Comparison of ENCODE assay signal across 24 cellular contexts in genomic region chr7:136859798-136860197, GRCh38. TPM values are rescaled to one million over a fixed set of nuclear protein-coding genes. Genes with fewer than 3 reads are reported as not detected.
A peak's percentile ranks its signal among the peaks of the same experiment; 100 is the strongest.
DNase-seq lines count a peak whose midpoint lies in the region; ATAC-seq and TF ChIP-seq lines count a peak whose summit lies in the region.
"Had no signal": no experiment of that assay in that cellular context is flagged by ENCODE, and none has a peak within 500 bp of the region (broad histone marks: within the 10 kb centered on the region; RNA-seq: fewer than 3 reads in every experiment).

No MANE protein-coding gene starts in this region.

- TF ChIP-seq CTCF in IMR-90 (conservative IDR thresholded peaks at IDR 0.05; ENCODE audit: low read depth, low read length) (no peak), fibroblast of pulmonary artery (IDR thresholded peaks at IDR 0.05; ENCODE audit: low read length, missing control alignments) (no peak), lower leg skin (IDR thresholded peaks at IDR 0.05) (no peak), testis (IDR thresholded peaks at IDR 0.05) (no peak)

- no peak overlapping the region for H4K5ac ChIP-seq in IMR-90 (ENCODE audit: low read depth, low read length)

- H3K14ac ChIP-seq in IMR-90 (replicated peaks; ENCODE audit: low read depth, low read length), result no peak overlapping the region
- no peak overlapping the region for H3K14ac ChIP-seq in mesenchymal stem cell (ENCODE audit: low read length in 2 of 2)

- H3K56ac ChIP-seq in IMR-90 (ENCODE audit: extremely low read depth, insufficient read depth, low read length), result no peak overlapping the region

- intact Hi-C loops in IMR-90 (cut with micrococcal nuclease) (loop anchor here (10.0 kb wide), 1 partner anchor 205 kb away; no protein-coding TSS in a partner anchor), lower leg skin (cut with DNase I; ENCODE audit: low total_unique reads) (no loop called here), testis (cut with DNase I; ENCODE audit: low total_unique reads) (no loop called here)

- H2AK9ac ChIP-seq in IMR-90 (replicated peaks; ENCODE audit: low read depth, low read length, poor library complexity), result no peak overlapping the region

- H2BK120ac ChIP-seq in IMR-90 (ENCODE audit: low read depth, low read length) (no peak overlapping the region), mesenchymal stem cell (ENCODE audit: low read depth, low read length) (no peak overlapping the region)

- no peak overlapping the region for H2BK15ac ChIP-seq in IMR-90 (ENCODE audit: low read depth, low read length)
- no peak overlapping the region for H2BK15ac ChIP-seq in mesenchymal stem cell (ENCODE audit: low read depth, poor library complexity, severe bottlenecking)

- H4K20me1 ChIP-seq in IMR-90 (ENCODE audit: insufficient read depth, low read length), result no peaks in the 10 kb centered on the region

- no peak overlapping the region for H3K4me3 ChIP-seq in IMR-90 (ENCODE audit: insufficient read depth, low read depth, low read length)
- no peak overlapping the region for H3K4me3 ChIP-seq in fibroblast of pulmonary artery (replicated peaks; ENCODE audit: low read depth, low read length)
- H3K4me3 ChIP-seq in mesenchymal stem cell (ENCODE audit: insufficient read depth in 1 of 2, low read depth in 1 of 2, low read length in 2 of 2), result no peak overlapping the region
- H3K4me3 ChIP-seq in lower leg skin (ENCODE audit: low read depth, poor library complexity, severe bottlenecking), result no peak overlapping the region
- no peak overlapping the region for H3K4me3 ChIP-seq in testis
- H3K4me3 ChIP-seq: GM23248, Peyer's patch had no signal

- POLR2A ChIA-PET in IMR-90 (lab: Charles Lee; ENCODE audit: unreplicated experiment), result no interaction called here

- CTCF ChIA-PET in IMR-90 (lab: Yijun Ruan, JAX), result no interaction called here

- no peak overlapping the region for H4K8ac ChIP-seq in IMR-90 (ENCODE audit: low read depth in 2 of 2, low read length in 2 of 2)
- H4K8ac ChIP-seq in mesenchymal stem cell (ENCODE audit: low read length), result no peak overlapping the region

- no peak overlapping the region for H2BK12ac ChIP-seq in mesenchymal stem cell (ENCODE audit: low read length in 2 of 2)

- H2AFZ ChIP-seq in IMR-90 (replicated peaks; ENCODE audit: low read length, poor library complexity), result no peak overlapping the region
- no peak overlapping the region for H2AFZ ChIP-seq in mesenchymal stem cell (ENCODE audit: low read depth, low read length)
- H2AFZ ChIP-seq: GM23248 had no signal

- no peak for TF ChIP-seq RAD21 in IMR-90 (IDR thresholded peaks at IDR 0.05; ENCODE audit: low read length)

- H3K36me3 ChIP-seq in IMR-90 (ENCODE audit: control insufficient read depth, insufficient read depth, low read length) (no peaks in the 10 kb centered on the region; the same call in 1 of the 2 replicates), mesenchymal stem cell (ENCODE audit: control insufficient read depth in 1 of 2, insufficient read depth in 2 of 2, low read depth in 1 of 2, low read length in 2 of 2) (no peaks in the 10 kb centered on the region), testis (ENCODE audit: low read depth, missing control alignments) (no peaks in the 10 kb centered on the region)
- H3K36me3 ChIP-seq: Peyer's patch had no signal

- ATAC-seq in IMR-90 (ENCODE audit: low read depth), result peak; percentile 14; the same call in 1 of the 2 replicates

- no peak overlapping the region for H3K27ac ChIP-seq in IMR-90 (ENCODE audit: insufficient read depth, low read length)
- no peak overlapping the region for H3K27ac ChIP-seq in mesenchymal stem cell (ENCODE audit: low read length, poor library complexity, severe bottlenecking)
- H3K27ac ChIP-seq in testis, result no peak overlapping the region
- H3K27ac ChIP-seq: GM23248, KMS-11, Peyer's patch had no signal

- WGBS in IMR-90 (ENCODE audit: extremely low coverage in 2 of 2, insufficient read length in 1 of 2), 2 experiments, result no CpG with 5 or more reads among the region's 1 CpG
- WGBS in mesenchymal stem cell, result no CpG with 5 or more reads among the region's 1 CpG
- WGBS in lower leg skin, 2 donors, result 46 to 69% methylated on average over 1 of the region's 1 CpG
- WGBS in testis, 2 donors, result 32 to 34% methylated on average over 1 of the region's 1 CpG

- H3K4me2 ChIP-seq in IMR-90 (ENCODE audit: low read depth, low read length) (peak overlapping the region; percentile 5; the same call in 1 of the 2 replicates), mesenchymal stem cell (ENCODE audit: low read length, poor library complexity, severe bottlenecking) (no peak overlapping the region)
- H3K4me2 ChIP-seq: KMS-11 had no signal

- H3K4me1 ChIP-seq in IMR-90 (ENCODE audit: control insufficient read depth, insufficient read depth, low read length) (no peaks in the 10 kb centered on the region), mesenchymal stem cell (ENCODE audit: control insufficient read depth, insufficient read depth, low read depth, low read length) (no peaks in the 10 kb centered on the region), testis (no peaks in the 10 kb centered on the region)
- H3K4me1 ChIP-seq: Peyer's patch had no signal

- H3K9me1 ChIP-seq in IMR-90 (ENCODE audit: insufficient read depth, low read length), result no peaks in the 10 kb centered on the region

- no peak overlapping the region for H2BK20ac ChIP-seq in IMR-90 (ENCODE audit: low read depth, low read length)

- H3K23ac ChIP-seq in IMR-90 (ENCODE audit: low read depth, low read length) (no peak overlapping the region), mesenchymal stem cell (ENCODE audit: low read length in 2 of 2) (no peak overlapping the region)

- H3K18ac ChIP-seq in IMR-90 (ENCODE audit: low read depth, low read length) (no peak overlapping the region), mesenchymal stem cell (ENCODE audit: low read depth in 1 of 2, low read length in 2 of 2) (no peak overlapping the region)

- BruUV-seq in IMR-90 (replicated peaks; lab: Mats Ljungman, UMichigan), result no TSS peak

- H3K27me3 ChIP-seq in IMR-90 (ENCODE audit: control insufficient read depth, insufficient read depth, low read length) (no peaks in the 10 kb centered on the region), mesenchymal stem cell (ENCODE audit: control insufficient read depth in 1 of 2, insufficient read depth in 1 of 2, low read length in 2 of 2) (peaks cover 0 to 4% of the 10 kb centered on the region in 2 experiments), testis (no peaks in the 10 kb centered on the region)
- H3K27me3 ChIP-seq: Peyer's patch had no signal

- no peak overlapping the region for H2AK5ac ChIP-seq in IMR-90 (ENCODE audit: low read depth, low read length)
- no peak overlapping the region for H2AK5ac ChIP-seq in mesenchymal stem cell (ENCODE audit: low read length, severe bottlenecking)

- H3K9ac ChIP-seq in IMR-90 (ENCODE audit: low read depth, low read length) (no peak overlapping the region; the same call in 1 of the 2 replicates), mesenchymal stem cell (ENCODE audit: low read length) (no peak overlapping the region)
- H3K9ac ChIP-seq: GM23248, KMS-11 had no signal

- H3K9me3 ChIP-seq in IMR-90 (ENCODE audit: control insufficient read depth, insufficient read depth, low read length), result no peaks in the 10 kb centered on the region
- no peaks in the 10 kb centered on the region for H3K9me3 ChIP-seq in mesenchymal stem cell (ENCODE audit: control insufficient read depth, low read length)
- no peaks in the 10 kb centered on the region for H3K9me3 ChIP-seq in testis
- H3K9me3 ChIP-seq: Peyer's patch had no signal

- H4K91ac ChIP-seq in IMR-90 (ENCODE audit: insufficient read depth, low read depth, low read length), result no peak overlapping the region
- H4K91ac ChIP-seq in mesenchymal stem cell (ENCODE audit: low read length), result no peak overlapping the region

- H3K4ac ChIP-seq in IMR-90 (ENCODE audit: low read depth, low read length) (no peak overlapping the region), mesenchymal stem cell (ENCODE audit: low read depth in 1 of 2, low read length in 2 of 2) (no peak overlapping the region)

- H2BK5ac ChIP-seq in IMR-90 (ENCODE audit: low read depth, low read length, poor library complexity, severe bottlenecking), result no peak overlapping the region
- no peak overlapping the region for H2BK5ac ChIP-seq in mesenchymal stem cell (ENCODE audit: low read depth, low read length, poor library complexity, severe bottlenecking)

- DNase-seq in IMR-90 (peak; percentile 47), amniotic epithelial cell (ENCODE audit: low read depth) (peak; percentile 90), fibroblast of pulmonary artery (ENCODE audit: low read depth) (peak; percentile 73), mesenchymal stem cell (peak; percentile 73), lower leg skin (ENCODE audit: low spot score in 2 of 2) (no peak), CD1c-positive myeloid dendritic cell (ENCODE audit: extremely low spot score) (no peak), testis (no peak)
- DNase-seq: CD4-positive, CD25-positive, alpha-beta regulatory T cell; DMS53; GM23248; H7; NCI-H1092; NCI-H1417 treated with DMSO at 0.1 percent for 48 hours; NCI-H1694 treated with DMSO at 0.1 percent for 48 hours; NCI-H2081; NCI-H226; NCI-H510A; NCI-H69; Peyer's patch; SHP77 treated with DMSO at 0.1 percent for 48 hours had no signal

- no peak for TF ChIP-seq POLR2A in IMR-90 (IDR thresholded peaks at IDR 0.05; ENCODE audit: low read depth, low read length)
- no peak for TF ChIP-seq POLR2A in lower leg skin (IDR thresholded peaks at IDR 0.05)
- no peak for TF ChIP-seq POLR2A in testis (IDR thresholded peaks at IDR 0.05)

- no peaks in the 10 kb centered on the region for H3K79me1 ChIP-seq in IMR-90 (ENCODE audit: low read depth in 1 of 2, low read length in 2 of 2)
- no peaks in the 10 kb centered on the region for H3K79me1 ChIP-seq in mesenchymal stem cell (replicated peaks; ENCODE audit: low read length, poor library complexity, severe bottlenecking)

- in situ Hi-C loops in IMR-90 (cut with MboI; ENCODE audit: low sequenced_read_pairs), result no loop called here

- dilution Hi-C loops in IMR-90 (cut with HindIII; ENCODE audit: low sequenced_read_pairs, unreplicated experiment), result no loop called here

TF ChIP-seq in IMR-90, 13 proteins besides CTCF, POLR2A, EP300 and RAD21:
- TF ChIP-seq MAZ (IDR thresholded peaks at IDR 0.05; ENCODE audit: borderline replicate concordance, low read depth, low read length) (no peak), CEBPB (IDR thresholded peaks at IDR 0.05; ENCODE audit: low read depth, low read length) (peak; percentile 41; the same call in 1 of the 2 replicates)

RNA-seq across cellular contexts. Expression of gene CHRM2, which starts 8.7 kb away (rescaled TPM):
- total RNA-seq in IMR-90 (2012; rRNA removed) (144 and 184 TPM in 2 replicates), lower leg skin (under 1 TPM in 3 of 4 donors, not detected in 1; 0.13 to 0.32 (median 0.15) TPM), testis (under 1 TPM; 0.31 to 0.55 TPM)
- polyA plus RNA-seq in IMR-90 (2012; rRNA removed) (77.9 and 79.3 TPM in 2 replicates), testis (ENCODE audit: insufficient read depth, low read depth, low replicate concordance) (1.7 TPM)
- polyA plus RNA-seq in IMR-90 (2012; cell fraction: cytosol; rRNA removed), result 30.1 and 41.1 TPM in 2 replicates
- polyA plus RNA-seq in IMR-90 (2012; cell fraction: nucleus; rRNA removed; ENCODE audit: low replicate concordance), result 75.4 and 103 TPM in 2 replicates
- 36.0 TPM for polyA plus RNA-seq in mesenchymal stem cell (2013, experiment 1 of 2)
- polyA plus RNA-seq in mesenchymal stem cell (2013, experiment 2 of 2), result 35.0 TPM
- total RNA-seq: A172; CD4-positive, CD25-positive, alpha-beta regulatory T cell; H7; HT1080; OCI-LY7 had no signal
- polyA plus RNA-seq: CD4-positive, CD25-positive, alpha-beta regulatory T cell had no signal

Comparison
In these comparisons a context has a peak if more than half of its experiments do, and no peak if none do; other contexts are left out.
1. DNase-seq: peak in IMR-90 (single experiment), amniotic epithelial cell (single experiment), fibroblast of pulmonary artery (single experiment) and mesenchymal stem cell (single experiment); none in lower leg skin (0 of 2), CD1c-positive myeloid dendritic cell (single experiment) and testis (single experiment).
2. RNA of gene CHRM2, which starts 8.7 kb away (total RNA-seq): 144 to 184 TPM in IMR-90; 0.31 to 0.55 TPM in testis and 0.13 to 0.32 TPM in lower leg skin; every median in the first group is over 10 times any median in the second.